In genomic region chr16:81790277-81790676, GRCh38 we compare ENCODE assay signal across 31 cellular contexts. TPM values are rescaled to one million over a fixed set of nuclear protein-coding genes. Genes with fewer than 3 reads are reported as not detected.
DNase-seq lines count a peak whose midpoint lies in the region; ATAC-seq, FAIRE-seq and TF ChIP-seq lines count a peak whose summit lies in the region.
"Had no signal": no experiment of that assay in that cellular context is flagged by ENCODE, and none has a peak within 500 bp of the region (broad histone marks: within the 10 kb centered on the region; RNA-seq: fewer than 3 reads in every experiment).

No MANE protein-coding gene starts in this region.

- no peak for TF ChIP-seq POLR2A in GM12878 (IDR thresholded peaks at IDR 0.05; ENCODE audit: low read depth, low read length)

- ATAC-seq in GM12878 = no peak
- ATAC-seq in natural killer cell treated with Interleukin-12 subunit alpha and Interleukin-12 subunit beta and Interleukin-15 and Interleukin-18, amount 100 ng/mL, for 72 hours = no peak
- no peak for ATAC-seq in GM19351 (IDR thresholded peaks at IDR 0.05; ENCODE audit: unreplicated experiment)
- ATAC-seq: CD8-positive, alpha-beta T cell; HCT116 had no signal

- H3K36me3 Mint-ChIP-seq in IgD-negative memory B cell (peaks cover 14% of the 10 kb centered on the region), endodermal cell (ENCODE audit: low read depth) (peaks cover 14% of the 10 kb centered on the region)
- H3K36me3 Mint-ChIP-seq in natural killer cell treated with Interleukin-12 subunit alpha and Interleukin-12 subunit beta and Interleukin-15 and Interleukin-18, amount 100 ng/mL, for 72 hours = peaks cover 4% of the 10 kb centered on the region
- H3K36me3 Mint-ChIP-seq: CD8-positive, alpha-beta T cell had no signal

- DNase-seq in GM12878 (ENCODE audit: low read depth, low spot score) (no peak), endodermal cell (no peak), cerebellum (ENCODE audit: low spot score) (no peak), HPDE6-E6E7 (ENCODE audit: extremely low spot score) (no peak)
- no peak for DNase-seq in natural killer cell treated with Interleukin-12 subunit alpha and Interleukin-12 subunit beta and Interleukin-15 and Interleukin-18, amount 100 ng/mL, for 72 hours (ENCODE audit: low spot score)
- DNase-seq: AML-193; Caco-2; CD8-positive, alpha-beta T cell; EL; GDM1; NCI-H1092; NCI-H1436 treated with DMSO at 0.1 percent for 48 hours; NCI-H187 treated with DMSO at 0.1 percent for 48 hours; NCI-H2107; NCI-H446; NCI-H526; OCI-M1; SIG-M5; SW 1271 had no signal

- no peaks in the 10 kb centered on the region; the same call in 1 of the 2 replicates for H4K20me1 ChIP-seq in BLaER1
- peaks cover 3% of the 10 kb centered on the region; the same call in 1 of the 2 replicates for H4K20me1 ChIP-seq in GM12878 (ENCODE audit: control insufficient read depth, insufficient read depth)

- H3K4me1 ChIP-seq in BLaER1 (peaks cover 13% of the 10 kb centered on the region), GM12878 (ENCODE audit: control insufficient read depth, insufficient read depth, low read length) (peaks cover 26% of the 10 kb centered on the region), endodermal cell (ENCODE audit: control insufficient read depth, insufficient read depth, low read length) (peaks cover 29% of the 10 kb centered on the region)
- H3K4me1 ChIP-seq: A549, Caco-2 had no signal

- intact Hi-C loops in GM12878 (cut with micrococcal nuclease; ENCODE audit: unreplicated experiment) = no loop called here

- TF ChIP-seq CTCF in GM12878 (IDR thresholded peaks at IDR 0.05 in 2 of 3, conservative IDR thresholded peaks at IDR 0.05 in 1 of 3; ENCODE audit: control insufficient read depth in 2 of 3, extremely low read depth in 1 of 3, insufficient read depth in 1 of 3, low read depth in 3 of 3, low read length in 3 of 3) = no peak
- TF ChIP-seq CTCF in endodermal cell (conservative IDR thresholded peaks at IDR 0.05) = no peak

- no peak for TF ChIP-seq RAD21 in GM12878 (IDR thresholded peaks at IDR 0.05; ENCODE audit: insufficient read depth, low read depth, low read length)

- peak overlapping the region; percentile 35 for H3K4me2 ChIP-seq in BLaER1
- H3K4me2 ChIP-seq in GM12878 (ENCODE audit: control insufficient read depth, insufficient read depth) = peak overlapping the region; percentile 17; the same call in 1 of the 2 replicates
- H3K4me2 ChIP-seq: A549, KMS-11 had no signal

- CTCF ChIA-PET in GM12878 (lab: Yijun Ruan, JAX) = interaction anchor here (3.1 kb wide), 1 partner anchor 83 kb away, joined by 17 read pairs; no protein-coding TSS in a partner anchor

- FAIRE-seq in GM12878 (lab: Jason Lieb, UNC) = no peak
- FAIRE-seq: A549, GM12891, HTR-8/SVneo, RCC 7860 had no signal

- H3K27me3 Mint-ChIP-seq in IgD-negative memory B cell = no peaks in the 10 kb centered on the region
- H3K27me3 Mint-ChIP-seq in natural killer cell treated with Interleukin-12 subunit alpha and Interleukin-12 subunit beta and Interleukin-15 and Interleukin-18, amount 100 ng/mL, for 72 hours = no peaks in the 10 kb centered on the region
- H3K27me3 Mint-ChIP-seq in endodermal cell (ENCODE audit: insufficient read depth) = no peaks in the 10 kb centered on the region

- POLR2A ChIA-PET in GM12878 (lab: Charles Lee) = interaction anchor here (1.7 kb wide), 1 partner anchor 8 kb away, joined by 11 read pairs; no protein-coding TSS in a partner anchor

- peaks cover 97% of the 10 kb centered on the region for H3K79me2 ChIP-seq in GM12878 (ENCODE audit: control insufficient read depth, insufficient read depth, low read length)

- H3K4me3 ChIP-seq in BLaER1 (no peak overlapping the region), GM12878 (no peak overlapping the region), endodermal cell (ENCODE audit: low read length) (no peak overlapping the region)
- H3K4me3 ChIP-seq: A549, SK-N-MC had no signal

- no peak overlapping the region for H2AFZ ChIP-seq in GM12878 (ENCODE audit: control insufficient read depth, low read depth, low read length)

- H3K27ac Mint-ChIP-seq in IgD-negative memory B cell (peak overlapping the region; percentile 64 to 86 (median 73)), endodermal cell (no peak overlapping the region)
- peak overlapping the region in 1 of 2 donors; percentile 14 for H3K27ac Mint-ChIP-seq in natural killer cell treated with Interleukin-12 subunit alpha and Interleukin-12 subunit beta and Interleukin-15 and Interleukin-18, amount 100 ng/mL, for 72 hours
- H3K27ac Mint-ChIP-seq: CD8-positive, alpha-beta T cell; T-helper 1 cell treated with Interleukin-12 subunit alpha and Interleukin-12 subunit beta and Interleukin-4 antibody, amounts not matched to agents 30 μg/mL and 1 μg/mL, for 36 hours had no signal

- H3K4me1 Mint-ChIP-seq in IgD-negative memory B cell = peaks cover 68 to 75% (median 71%) of the 10 kb centered on the region in 3 donors
- H3K4me1 Mint-ChIP-seq in natural killer cell treated with Interleukin-12 subunit alpha and Interleukin-12 subunit beta and Interleukin-15 and Interleukin-18, amount 100 ng/mL, for 72 hours (ENCODE audit: low read depth in 2 of 2) = peaks cover 44 to 54% of the 10 kb centered on the region in 2 donors
- peaks cover 38% of the 10 kb centered on the region for H3K4me1 Mint-ChIP-seq in endodermal cell

- H3K36me3 ChIP-seq in BLaER1 (peaks cover 82% of the 10 kb centered on the region), GM12878 (ENCODE audit: control insufficient read depth in 2 of 2, insufficient read depth in 2 of 2, low read length in 1 of 2) (peaks cover 39 to 58% of the 10 kb centered on the region in 2 experiments), endodermal cell (ENCODE audit: control insufficient read depth, insufficient read depth, low read length) (peaks cover 3% of the 10 kb centered on the region)

- 45% methylated on average over 5 of the region's 5 CpGs for WGBS in GM12878 (ENCODE audit: insufficient coverage, insufficient replicate concordance, low lambda C conversion rate, missing lambda C conversion rate)
- WGBS in endodermal cell (ENCODE audit: insufficient coverage in 1 of 2, insufficient read length in 1 of 2), 2 experiments = 56 to 85% methylated on average over 3 to 5 of the region's 5 CpGs

- H3K27ac ChIP-seq in BLaER1 (no peak overlapping the region), GM12878 (ENCODE audit: control insufficient read depth, insufficient read depth) (no peak overlapping the region), endodermal cell (ENCODE audit: low read depth, low read length) (no peak overlapping the region)
- H3K27ac ChIP-seq: A549, C4-2B, KMS-11, SK-N-MC had no signal

- H3K9me3 ChIP-seq in BLaER1 (no peaks in the 10 kb centered on the region), GM12878 (replicated peaks; ENCODE audit: control insufficient read depth, insufficient read depth, low read length) (no peaks in the 10 kb centered on the region), endodermal cell (ENCODE audit: control insufficient read depth, low read length) (no peaks in the 10 kb centered on the region)
- H3K9me3 ChIP-seq: A549, Caco-2 had no signal

- H3K9me3 Mint-ChIP-seq in IgD-negative memory B cell (no peaks in the 10 kb centered on the region), endodermal cell (no peaks in the 10 kb centered on the region)
- no peaks in the 10 kb centered on the region for H3K9me3 Mint-ChIP-seq in natural killer cell treated with Interleukin-12 subunit alpha and Interleukin-12 subunit beta and Interleukin-15 and Interleukin-18, amount 100 ng/mL, for 72 hours
- H3K9me3 Mint-ChIP-seq: CD8-positive, alpha-beta T cell; T-helper 1 cell treated with Interleukin-12 subunit alpha and Interleukin-12 subunit beta and Interleukin-4 antibody, amounts not matched to agents 30 μg/mL and 1 μg/mL, for 36 hours had no signal

- no peaks in the 10 kb centered on the region for H3K27me3 ChIP-seq in BLaER1
- H3K27me3 ChIP-seq in GM12878 (replicated peaks in 1 of 2; ENCODE audit: control insufficient read depth in 2 of 2, insufficient read depth in 2 of 2, low read length in 1 of 2) = no peaks in the 10 kb centered on the region
- H3K27me3 ChIP-seq in endodermal cell (ENCODE audit: control insufficient read depth, insufficient read depth, low read length, poor library complexity, severe bottlenecking) = no peaks in the 10 kb centered on the region

- H3K4me3 Mint-ChIP-seq in IgD-negative memory B cell = peak overlapping the region in 3 of 4 donors; percentile 66 to 81 (median 72)
- H3K4me3 Mint-ChIP-seq in natural killer cell treated with Interleukin-12 subunit alpha and Interleukin-12 subunit beta and Interleukin-15 and Interleukin-18, amount 100 ng/mL, for 72 hours = peak overlapping the region; percentile 30
- no peak overlapping the region for H3K4me3 Mint-ChIP-seq in endodermal cell
- H3K4me3 Mint-ChIP-seq: CD8-positive, alpha-beta T cell; T-helper 1 cell treated with Interleukin-12 subunit alpha and Interleukin-12 subunit beta and Interleukin-4 antibody, amounts not matched to agents 30 μg/mL and 1 μg/mL, for 36 hours had no signal

- no peak for TF ChIP-seq EP300 in GM12878 (IDR thresholded peaks at IDR 0.05; ENCODE audit: borderline replicate concordance in 1 of 2, control insufficient read depth in 1 of 2, low read depth in 2 of 2, low read length in 2 of 2)

- H3K9ac ChIP-seq in BLaER1 (no peak overlapping the region), GM12878 (ENCODE audit: control insufficient read depth, insufficient read depth, low read length) (no peak overlapping the region), endodermal cell (ENCODE audit: extremely low read depth, low read length, poor library complexity, severe bottlenecking) (no peak overlapping the region)
- H3K9ac ChIP-seq: KMS-11 had no signal

- BruUV-seq in GM12878 (replicated peaks; lab: Mats Ljungman, UMichigan) = no TSS peak

- RAD21 ChIA-PET in GM12878 (lab: Charles Lee; ENCODE audit: unreplicated experiment) = interaction anchor here (1.1 to 1.6 kb wide), 2 partner anchors 14 to 28 kb away, joined by 3 read pairs; no protein-coding TSS in a partner anchor

- SMC1A ChIA-PET in GM12878 (lab: Charles Lee; ENCODE audit: uncharacterized antibody, unreplicated experiment) = no interaction called here

- in situ Hi-C loops in GM12878 (cut with MboI) = no loop called here

RNA-seq across cellular contexts. Expression of gene PLCG2, which starts 11.2 kb away (rescaled TPM):
- 123 TPM for polyA plus RNA-seq in IgD-negative memory B cell
- 718 and 719 TPM in 2 replicates for total RNA-seq in GM12878 (2013; cell fraction: nucleolus; rRNA removed)
- total RNA-seq in GM12878 (2014; rRNA removed) = 131 and 138 TPM in 2 replicates
- 137 and 139 TPM in 2 replicates for total RNA-seq in GM12878 (2014; rRNA removed; fragmentation: Illumina TruSeq; extraction: Trizol)
- total RNA-seq in GM12878 (2021) = 243 and 256 TPM in 2 replicates
- 62.1 TPM for polyA plus RNA-seq in GM12878 (2011; ENCODE audit: low read depth)
- 245 and 253 TPM in 2 replicates for polyA plus RNA-seq in GM12878 (2011; rRNA removed)
- polyA plus RNA-seq in GM12878 (2011; cell fraction: cytosol; rRNA removed) = 204 and 222 TPM in 2 replicates
- 783 and 874 TPM in 2 replicates for polyA plus RNA-seq in GM12878 (2011; cell fraction: nucleus; rRNA removed)
- polyA plus RNA-seq in GM12878 (2012) = 112 and 157 TPM in 2 replicates
- 151 and 159 TPM in 2 replicates for polyA plus RNA-seq in GM12878 (2014; fragmentation: Illumina TruSeq; extraction: Trizol)
- 10 to 100 TPM; 47.6 to 53.9 TPM for polyA plus RNA-seq in GM12878 (2014; fragmentation: Nextera tagmentation; extraction: Ambion mirVana)
- polyA plus RNA-seq in GM12878 (2014; rRNA removed) = 148 and 152 TPM in 2 replicates
- polyA plus RNA-seq in GM12878 (2016; fragmentation: Nextera tagmentation; extraction: Ambion mirVana) = 100 to 1,000 TPM; 156 to 168 TPM
- polyA minus RNA-seq in GM12878 (2011; rRNA and poly(A)+ RNA removed) = 502 and 650 TPM in 2 replicates
- 202 and 205 TPM in 2 replicates for polyA minus RNA-seq in GM12878 (2011; cell fraction: cytosol; rRNA and poly(A)+ RNA removed)
- polyA minus RNA-seq in GM12878 (2011; cell fraction: nucleus; rRNA and poly(A)+ RNA removed) = 448 and 681 TPM in 2 replicates
- total RNA-seq in natural killer cell treated with Interleukin-12 subunit alpha and Interleukin-12 subunit beta and Interleukin-15 and Interleukin-18, amount 100 ng/mL, for 72 hours = 100 to 1,000 TPM in 1 of 2 donors, 10 to 100 TPM in 1; 73.4 to 101 TPM
- total RNA-seq in endodermal cell = 10 to 100 TPM; 34.7 to 48.4 TPM
- polyA plus RNA-seq in endodermal cell (2013, experiment 1 of 2) = 3.7 TPM
- 3.9 TPM for polyA plus RNA-seq in endodermal cell (2013, experiment 2 of 2)
- 3.2 TPM for total RNA-seq in cerebellum
